Comparison of ENCODE assay signal across 15 cellular contexts in genomic region chr4:9994246-9994847, GRCh38. TPM values are rescaled to one million over a fixed set of nuclear protein-coding genes. Genes with fewer than 3 reads are reported as not detected.
DNase-seq lines count a peak whose midpoint lies in the region; ATAC-seq, FAIRE-seq and TF ChIP-seq lines count a peak whose summit lies in the region.
"Had no signal": no experiment of that assay in that cellular context is flagged by ENCODE, and none has a peak within 500 bp of the region (broad histone marks: within the 10 kb centered on the region; RNA-seq: fewer than 3 reads in every experiment).

No MANE protein-coding gene starts in this region.

- no peak for DNase-seq in Peyer's patch
- no peak for DNase-seq in DMS 273 (lab: John Stamatoyannopoulos, UW; ENCODE audit: unreplicated experiment)
- DNase-seq in AML-193 (lab: John Stamatoyannopoulos, UW): no peak
- DNase-seq in D721Med (ENCODE audit: insufficient read length, low spot score): no peak
- DNase-seq in OCI-LY7 (ENCODE audit: low spot score): no peak
- DNase-seq: GDM1, hippocampal formation, mesendoderm, NCI-H1694 treated with DMSO at 0.1 percent for 48 hours, upper lobe of left lung had no signal

- H3K27me3 ChIP-seq in BLaER1 treated with 17β-estradiol and CSF1 and Interleukin-3, amounts not matched to agents 10 nM and 100 nM: no peaks in the 10 kb centered on the region
- no peaks in the 10 kb centered on the region for H3K27me3 ChIP-seq in Peyer's patch
- H3K27me3 ChIP-seq: upper lobe of left lung had no signal

- no peak for FAIRE-seq in D721Med (lab: Jason Lieb, UNC)
- FAIRE-seq: astrocyte, H1 had no signal

- H3K9me3 ChIP-seq in BLaER1 treated with 17β-estradiol and CSF1 and Interleukin-3, amounts not matched to agents 10 nM and 100 nM (replicated peaks in 1 of 11): peaks cover 0 to 47% (median 14%) of the 10 kb centered on the region in 11 experiments; a peak in 12 of 22 replicates
- H3K9me3 ChIP-seq in Peyer's patch (no peaks in the 10 kb centered on the region), OCI-LY7 (ENCODE audit: low read length) (no peaks in the 10 kb centered on the region)
- H3K9me3 ChIP-seq: upper lobe of left lung had no signal

- 0 out of 22 replicates have a peak overlapping the region, but pooled peaks of 1 of the 11 experiments have one; percentile 24 for H3K27ac ChIP-seq in BLaER1 treated with 17β-estradiol and CSF1 and Interleukin-3, amounts not matched to agents 10 nM and 100 nM
- peak overlapping the region in 3 of 4 donors; percentile 28 to 80 (median 78) for H3K27ac ChIP-seq in Peyer's patch
- H3K27ac ChIP-seq in OCI-LY7 (ENCODE audit: low read depth, low read length, poor library complexity, severe bottlenecking): no peak overlapping the region
- H3K27ac ChIP-seq: upper lobe of left lung had no signal

- BruUV-seq in OCI-LY7 (replicated peaks; lab: Mats Ljungman, UMichigan): no TSS peak

- CTCF ChIA-PET in OCI-LY7 (lab: Charles Lee; ENCODE audit: unreplicated experiment): no interaction called here

- intact Hi-C loops in OCI-LY7 (cut with micrococcal nuclease; ENCODE audit: unreplicated experiment): no loop called here

- no peak overlapping the region for H3K9ac ChIP-seq in BLaER1 treated with 17β-estradiol and CSF1 and Interleukin-3, amounts not matched to agents 10 nM and 100 nM

- peak; percentile 77 for ATAC-seq in GM18909 (IDR thresholded peaks at IDR 0.05; ENCODE audit: poor library complexity, unreplicated experiment)
- ATAC-seq in HG02759 (IDR thresholded peaks at IDR 0.05; ENCODE audit: unreplicated experiment): peak; percentile 56

- H3K4me2 ChIP-seq in BLaER1 treated with 17β-estradiol and CSF1 and Interleukin-3, amounts not matched to agents 10 nM and 100 nM: peak overlapping the region in 8 of 11 experiments; percentile 31 to 75 (median 53); a peak in 15 of 22 replicates
- no peak overlapping the region for H3K4me2 ChIP-seq in OCI-LY7 (ENCODE audit: low read length)

- H3K9me2 ChIP-seq in OCI-LY7 (ENCODE audit: insufficient read depth, low read length): no peaks in the 10 kb centered on the region

- no peak overlapping the region for H2AFZ ChIP-seq in OCI-LY7 (ENCODE audit: low read length)

- TF ChIP-seq CTCF in Peyer's patch (IDR thresholded peaks at IDR 0.05) (no peak), D721Med (IDR thresholded peaks at IDR 0.05; ENCODE audit: insufficient read depth, missing control alignments) (no peak), OCI-LY7 (conservative IDR thresholded peaks at IDR 0.05; ENCODE audit: low read length) (no peak)

- POLR2A ChIA-PET in OCI-LY7 (lab: Charles Lee): interaction anchor here (0.6 kb wide), 1 partner anchor 167 kb away, joined by 3 read pairs; no protein-coding TSS in a partner anchor

- no peak overlapping the region for H3K4me3 ChIP-seq in BLaER1 treated with 17β-estradiol and CSF1 and Interleukin-3, amounts not matched to agents 10 nM and 100 nM
- H3K4me3 ChIP-seq in Peyer's patch: no peak overlapping the region
- H3K4me3 ChIP-seq in OCI-LY7 (ENCODE audit: low read depth, low read length, poor library complexity, severe bottlenecking): no peak overlapping the region
- H3K4me3 ChIP-seq: upper lobe of left lung had no signal

- peaks cover 0 to 79% (median 12%) of the 10 kb centered on the region in 11 experiments; a peak in 13 of 22 replicates for H3K36me3 ChIP-seq in BLaER1 treated with 17β-estradiol and CSF1 and Interleukin-3, amounts not matched to agents 10 nM and 100 nM
- H3K36me3 ChIP-seq in Peyer's patch (no peaks in the 10 kb centered on the region), OCI-LY7 (ENCODE audit: insufficient read depth, low read length) (no peaks in the 10 kb centered on the region)
- H3K36me3 ChIP-seq: upper lobe of left lung had no signal

- no peak for TF ChIP-seq POLR2A in Peyer's patch (IDR thresholded peaks at IDR 0.05)

- peaks cover 16 to 46% (median 32%) of the 10 kb centered on the region in 10 experiments for H3K4me1 ChIP-seq in BLaER1 treated with 17β-estradiol and CSF1 and Interleukin-3, amounts not matched to agents 10 nM and 100 nM
- H3K4me1 ChIP-seq in Peyer's patch (peaks cover 0 to 16% (median 1%) of the 10 kb centered on the region in 4 donors), OCI-LY7 (ENCODE audit: insufficient read depth, low read length, poor library complexity, severe bottlenecking) (no peaks in the 10 kb centered on the region)

- no peaks in the 10 kb centered on the region for H3K79me2 ChIP-seq in OCI-LY7 (ENCODE audit: insufficient read depth, low read depth, low read length)

- H4K20me1 ChIP-seq in BLaER1 treated with 17β-estradiol and CSF1 and Interleukin-3, amounts not matched to agents 10 nM and 100 nM: peaks cover 0 to 7% (median 0%) of the 10 kb centered on the region in 11 experiments; a peak in 2 of 22 replicates
- no peaks in the 10 kb centered on the region for H4K20me1 ChIP-seq in OCI-LY7 (ENCODE audit: insufficient read depth, low read length)

RNA-seq across cellular contexts. Expression of gene SLC2A9, which starts 26.9 kb away (rescaled TPM):
- total RNA-seq in Peyer's patch: 10 to 100 TPM in 3 of 4 donors, 1 to 10 TPM in 1; 8.3 to 24.1 (median 22.0) TPM
- total RNA-seq in OCI-LY7 (2014; rRNA removed; shearing (Covaris generic)): not detected in 2 replicates
- not detected in 2 replicates for total RNA-seq in OCI-LY7 (2022)

Comparison
In these comparisons a context has a peak if more than half of its experiments do, and no peak if none do; other contexts are left out.
1. RNA of gene SLC2A9, which starts 26.9 kb away (total RNA-seq): 8.3 to 24.1 TPM in Peyer's patch; not detected in OCI-LY7; every median in the first group is over 4 times any median in the second.